Comparison of ENCODE assay signal across 8 cellular contexts in the genomic region with DNA sequence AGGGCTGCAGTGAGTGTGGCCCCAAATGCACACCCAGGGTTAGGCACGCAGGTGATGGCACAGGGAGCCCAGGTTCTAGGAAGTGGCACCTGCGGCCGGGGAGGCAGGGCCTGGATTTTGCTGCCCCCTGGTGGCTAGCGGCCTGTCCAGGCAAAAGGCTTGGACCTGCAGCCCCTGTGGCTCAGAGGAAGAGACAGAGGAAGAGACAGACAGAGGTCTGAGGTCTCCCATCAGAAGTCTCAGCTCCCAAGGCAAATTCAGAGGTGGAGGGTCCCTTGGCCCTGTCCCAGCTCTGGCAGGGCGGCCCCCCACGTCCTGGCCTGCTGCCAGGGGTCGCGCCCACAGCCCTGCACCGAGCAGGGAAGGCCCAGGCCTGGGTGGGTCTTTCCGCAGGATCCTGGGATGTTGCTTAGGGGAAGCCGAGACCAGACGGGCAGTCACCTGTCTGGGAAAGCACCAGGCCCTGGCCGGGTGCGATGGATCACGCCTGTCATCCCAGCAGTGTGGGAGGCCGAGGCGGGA. TPM values are rescaled to one million over a fixed set of nuclear protein-coding genes. Genes with fewer than 3 reads are reported as not detected.
DNase-seq lines count a peak whose midpoint lies in the region; ATAC-seq and TF ChIP-seq lines count a peak whose summit lies in the region.

No MANE protein-coding gene starts in this region.

- H3K27ac Mint-ChIP-seq in endothelial cell (ENCODE audit: unreplicated experiment), result no peak overlapping the region

- peak overlapping the region; percentile 59 for H3K4me3 ChIP-seq in GM12864 (ENCODE audit: low read depth, low read length)

- H3K27me3 Mint-ChIP-seq in endothelial cell (ENCODE audit: unreplicated experiment), result peaks cover 2% of the 10 kb centered on the region

- peak; percentile 15 for ATAC-seq in HG02981 (IDR thresholded peaks at IDR 0.05; ENCODE audit: unreplicated experiment)
- ATAC-seq in GM18873 (IDR thresholded peaks at IDR 0.05; ENCODE audit: low FRiP score, unreplicated experiment), result no peak

- H3K4me3 Mint-ChIP-seq in endothelial cell (ENCODE audit: unreplicated experiment), result no peak overlapping the region

- H3K36me3 Mint-ChIP-seq in endothelial cell (ENCODE audit: low read depth, unreplicated experiment), result no peaks in the 10 kb centered on the region

- no peaks in the 10 kb centered on the region for H3K9me3 Mint-ChIP-seq in endothelial cell (ENCODE audit: unreplicated experiment)

- H3K4me1 Mint-ChIP-seq in endothelial cell (ENCODE audit: unreplicated experiment), result no peaks in the 10 kb centered on the region

- DNase-seq in GM12864 (ENCODE audit: low read depth), result no peak
- DNase-seq in NCI-H82 (lab: John Stamatoyannopoulos, UW), result peak; percentile 83
- DNase-seq in activated CD8-positive, alpha-beta memory T cell treated with anti-CD3 and anti-CD28 coated beads, Interleukin-2, amount 50 U/mL, for 48 hours, result peak; percentile 94
- DNase-seq in endothelial cell (ENCODE audit: low spot score), result peak; percentile 84
- peak; percentile 67 for DNase-seq in middle frontal gyrus (ENCODE audit: extremely low spot score, low spot score)
- peak; percentile 60 to 76 for DNase-seq in stimulated activated CD8-positive, alpha-beta memory T cell treated with anti-CD3 and anti-CD28 coated beads, Interleukin-4, amount 100 ng/mL, for 1 hour (ENCODE audit: low read depth in 2 of 2, low spot score in 1 of 2)

- TF ChIP-seq CTCF in GM12864 (IDR thresholded peaks at IDR 0.05; ENCODE audit: low read depth, low read length, missing control alignments) (peak; percentile 92), endothelial cell (IDR thresholded peaks at IDR 0.05; ENCODE audit: unreplicated experiment) (peak; percentile 82)

RNA-seq across cellular contexts. Expression of a gene that starts 8.0 kb away (rescaled TPM):
- 0.26 TPM for total RNA-seq in endothelial cell (ENCODE audit: unreplicated experiment)

RNA-seq across cellular contexts. Expression of a gene that starts 18.1 kb away (rescaled TPM):
- not detected for total RNA-seq in endothelial cell (ENCODE audit: unreplicated experiment)

RNA-seq across cellular contexts. Expression of a gene that starts 21.7 kb away (rescaled TPM):
- total RNA-seq in endothelial cell (ENCODE audit: unreplicated experiment), result 32.3 TPM

RNA-seq across cellular contexts. Expression of a gene that starts 38.4 kb away (rescaled TPM):
- 35.6 TPM for total RNA-seq in endothelial cell (ENCODE audit: unreplicated experiment)
